8 cellular contexts compared by ENCODE assay signal in the genomic region with DNA sequence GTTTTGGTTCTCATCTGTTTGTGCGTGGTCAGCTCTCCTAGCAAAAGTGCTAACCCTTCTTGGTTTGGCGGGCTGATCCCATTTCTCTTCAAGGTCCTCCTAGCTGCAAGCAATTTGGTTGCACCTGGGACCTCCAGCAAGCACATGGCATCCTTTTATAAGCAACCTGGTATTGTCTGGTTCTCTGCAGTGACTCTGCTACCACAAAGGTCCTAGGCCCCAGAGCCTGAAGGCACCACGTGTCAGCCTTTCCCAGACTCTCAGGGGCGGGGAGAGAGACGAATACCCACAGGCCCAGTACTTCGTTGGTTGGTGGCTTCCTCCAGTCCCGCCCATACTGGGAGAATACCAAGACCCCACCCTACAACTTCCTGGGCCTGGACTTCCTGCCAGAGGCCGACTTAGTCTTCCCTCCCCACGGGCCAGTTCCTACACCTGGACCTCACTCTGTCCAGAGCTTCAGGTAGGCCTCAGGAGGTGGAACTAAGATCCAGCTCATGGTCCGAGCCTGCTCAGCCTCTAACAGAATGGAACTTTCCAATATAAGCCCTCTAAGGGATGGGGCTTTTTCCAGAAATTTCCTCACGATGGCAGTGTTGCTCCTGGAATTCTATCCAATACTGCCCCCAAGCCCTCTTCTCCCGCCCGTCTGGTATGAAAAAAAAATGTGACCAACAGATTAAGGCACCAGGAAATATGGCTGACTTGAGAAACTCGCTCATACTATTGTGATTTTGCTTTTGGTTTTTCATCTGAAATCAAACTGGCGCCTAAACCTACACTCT.
DNase-seq lines count a peak whose midpoint lies in the region; ATAC-seq and TF ChIP-seq lines count a peak whose summit lies in the region.

No MANE protein-coding gene starts in this region.

- peak; percentile 45 for ATAC-seq in HG02885 (IDR thresholded peaks at IDR 0.05; ENCODE audit: poor library complexity, unreplicated experiment)
- ATAC-seq in stimulated activated naive CD8-positive, alpha-beta T cell treated with anti-CD3 and anti-CD28 coated beads, Interleukin-15, amount 100 ng/mL, for 72 hours = peak; percentile 84

- peaks cover 2% of the 10 kb centered on the region for H3K27me3 Mint-ChIP-seq in endothelial cell (ENCODE audit: unreplicated experiment)
- no peaks in the 10 kb centered on the region for H3K27me3 Mint-ChIP-seq in stimulated activated naive CD8-positive, alpha-beta T cell treated with anti-CD3 and anti-CD28 coated beads, Interleukin-15, amount 100 ng/mL, for 72 hours

- no peaks in the 10 kb centered on the region for H3K36me3 Mint-ChIP-seq in endothelial cell (ENCODE audit: low read depth, unreplicated experiment)

- H3K36me3 ChIP-seq in WERI-Rb-1 (no peaks in the 10 kb centered on the region), mesodermal cell (ENCODE audit: control insufficient read depth, insufficient read depth, low read length) (no peaks in the 10 kb centered on the region)

- WGBS in mesodermal cell (ENCODE audit: insufficient coverage in 2 of 2), 2 experiments = 0% methylated on average over 1 to 4 of the region's 15 CpGs

- H3K9me3 Mint-ChIP-seq in endothelial cell (ENCODE audit: unreplicated experiment) = no peaks in the 10 kb centered on the region
- H3K9me3 Mint-ChIP-seq in stimulated activated naive CD8-positive, alpha-beta T cell treated with anti-CD3 and anti-CD28 coated beads, Interleukin-15, amount 100 ng/mL, for 72 hours = no peaks in the 10 kb centered on the region

- DNase-seq in activated CD8-positive, alpha-beta memory T cell treated with anti-CD3 and anti-CD28 coated beads, Interleukin-2, amount 50 U/mL, for 4 hours = peak; percentile 25
- DNase-seq in activated CD8-positive, alpha-beta memory T cell treated with anti-CD3 and anti-CD28 coated beads for 24 hours = no peak
- DNase-seq in NCI-H2081 (lab: John Stamatoyannopoulos, UW) (peak; percentile 91 to 97), WERI-Rb-1 (peak; percentile 90), endothelial cell (ENCODE audit: low spot score) (peak; percentile 76)
- DNase-seq in stimulated activated naive CD8-positive, alpha-beta T cell treated with anti-CD3 and anti-CD28 coated beads, Interleukin-15, amount 100 ng/mL, for 72 hours = peak; percentile 24 to 65

- peak overlapping the region; percentile 65 for H3K27ac ChIP-seq in WERI-Rb-1
- H3K27ac ChIP-seq in mesodermal cell (ENCODE audit: low read depth, low read length, severe bottlenecking) = peak overlapping the region; percentile 84

- peaks cover 8% of the 10 kb centered on the region for H3K4me1 ChIP-seq in mesodermal cell (ENCODE audit: control insufficient read depth, insufficient read depth, low read length, poor library complexity, severe bottlenecking)

- TF ChIP-seq CTCF in WERI-Rb-1 (IDR thresholded peaks at IDR 0.05; ENCODE audit: low read depth, low read length) = peak; percentile 35; the same call in 1 of the 2 replicates
- TF ChIP-seq CTCF in endothelial cell (IDR thresholded peaks at IDR 0.05; ENCODE audit: unreplicated experiment) = no peak

- peaks cover 14% of the 10 kb centered on the region for H3K4me1 Mint-ChIP-seq in endothelial cell (ENCODE audit: unreplicated experiment)
- peaks cover 14% of the 10 kb centered on the region for H3K4me1 Mint-ChIP-seq in stimulated activated naive CD8-positive, alpha-beta T cell treated with anti-CD3 and anti-CD28 coated beads, Interleukin-15, amount 100 ng/mL, for 72 hours

- peak overlapping the region; percentile 89 for H3K4me3 Mint-ChIP-seq in endothelial cell (ENCODE audit: unreplicated experiment)
- H3K4me3 Mint-ChIP-seq in stimulated activated naive CD8-positive, alpha-beta T cell treated with anti-CD3 and anti-CD28 coated beads, Interleukin-15, amount 100 ng/mL, for 72 hours = peak overlapping the region; percentile 79 to 84

- H3K4me3 ChIP-seq in WERI-Rb-1 (ENCODE audit: low read depth, low read length) (peak overlapping the region; percentile 40), mesodermal cell (ENCODE audit: extremely low read depth, insufficient read depth, low read length, poor library complexity, severe bottlenecking) (peak overlapping the region; percentile 45)

- H3K27ac Mint-ChIP-seq in endothelial cell (ENCODE audit: unreplicated experiment) = peak overlapping the region; percentile 98
- H3K27ac Mint-ChIP-seq in stimulated activated naive CD8-positive, alpha-beta T cell treated with anti-CD3 and anti-CD28 coated beads, Interleukin-15, amount 100 ng/mL, for 72 hours = peak overlapping the region; percentile 74 to 82

- H3K27me3 ChIP-seq in WERI-Rb-1 (ENCODE audit: insufficient read depth, low read depth, severe bottlenecking) = peaks cover under 1% of the 10 kb centered on the region

- no peaks in the 10 kb centered on the region for H3K9me3 ChIP-seq in WERI-Rb-1 (ENCODE audit: severe bottlenecking)
- H3K9me3 ChIP-seq in mesodermal cell (ENCODE audit: control insufficient read depth, low read length) = no peaks in the 10 kb centered on the region
